Comparison of ENCODE assay signal across 29 cellular contexts in the genomic region with DNA sequence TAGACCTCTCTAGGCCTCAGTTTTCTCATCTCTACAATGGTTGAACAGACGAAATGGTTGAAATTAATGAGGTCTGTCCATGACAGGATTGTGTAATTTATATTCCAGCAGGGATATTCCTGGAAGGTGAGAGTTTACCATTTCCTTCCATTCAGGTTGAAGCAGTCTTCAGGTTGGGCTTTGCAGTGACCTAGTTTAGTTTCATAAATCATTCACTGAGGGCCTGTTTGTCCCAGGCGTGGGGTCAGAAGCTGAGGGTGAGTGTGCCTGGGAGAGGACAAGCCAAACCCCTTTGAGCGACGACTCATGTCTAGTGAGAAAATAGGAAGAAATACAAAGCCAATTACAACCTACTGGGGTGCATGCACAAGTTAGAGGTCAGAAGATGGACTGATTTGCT. TPM values are rescaled to one million over a fixed set of nuclear protein-coding genes. Genes with fewer than 3 reads are reported as not detected.
"Had no signal": no experiment of that assay in that cellular context is flagged by ENCODE, and none has a peak within 500 bp of the region (broad histone marks: within the 10 kb centered on the region; RNA-seq: fewer than 3 reads in every experiment).

No MANE protein-coding gene starts in this region.

- H3K36me3 ChIP-seq: gastroesophageal sphincter, heart right ventricle, lower lobe of right lung, neutrophil, pancreas, right atrium auricular region, spleen, tibial artery had no signal

- H3K4me1 ChIP-seq: gastroesophageal sphincter, heart right ventricle, lower lobe of right lung, pancreas, right atrium auricular region, spleen, testis, tibial artery had no signal

- H3K27ac ChIP-seq: dorsolateral prefrontal cortex, gastroesophageal sphincter, heart right ventricle, lower lobe of right lung, neutrophil, pancreas, right atrium auricular region, skin epidermis, spleen, testis, tibial artery had no signal

- H3K4me3 ChIP-seq: dorsolateral prefrontal cortex, gastroesophageal sphincter, heart right ventricle, lower lobe of right lung, pancreas, right atrium auricular region, skin epidermis, spleen, testis, tibial artery had no signal

- H3K4me3 Mint-ChIP-seq: memory B cell; naive B cell; natural killer cell treated with Interleukin-12 subunit alpha and Interleukin-12 subunit beta and Interleukin-15 and Interleukin-18, amount 100 ng/mL, for 72 hours; neural crest cell; stimulated activated memory B cell treated with anti-CD40 and anti-IgM and Interleukin-4, amounts not matched to agents 10 μg/mL and 1 μg/mL and 100 μg/mL, for 72 hours; type B pancreatic cell had no signal

- H3K4me1 Mint-ChIP-seq: memory B cell, naive B cell, neural crest cell had no signal

- H3K9me3 Mint-ChIP-seq: neural crest cell, type B pancreatic cell had no signal

- H3K27ac Mint-ChIP-seq: memory B cell; naive B cell; natural killer cell treated with Interleukin-12 subunit alpha and Interleukin-12 subunit beta and Interleukin-15 and Interleukin-18, amount 100 ng/mL, for 72 hours; progenitor cell of endocrine pancreas; stimulated activated memory B cell treated with anti-CD40 and anti-IgM and Interleukin-4, amounts not matched to agents 10 μg/mL and 1 μg/mL and 100 μg/mL, for 72 hours; type B pancreatic cell had no signal

- H3K36me3 Mint-ChIP-seq: memory B cell; stimulated activated memory B cell treated with anti-CD40 and anti-IgM and Interleukin-4, amounts not matched to agents 10 μg/mL and 1 μg/mL and 100 μg/mL, for 72 hours; type B pancreatic cell had no signal

- H3K9me3 ChIP-seq: pancreas, testis had no signal

- DNase-seq: caudate nucleus; cerebellar nuclear complex; dorsolateral prefrontal cortex; effector CD4-positive, alpha-beta T cell; foreskin fibroblast; glutamatergic neuron; heart right ventricle; hippocampal formation; left cardiac atrium; left ventricle myocardium superior; lower lobe of right lung; naive B cell; pancreas; spleen; stimulated activated CD4-positive, alpha-beta T cell treated with anti-CD3 and anti-CD28 coated beads, Interleukin-4, amount 100 ng/mL, for 4 hours; stimulated activated naive CD8-positive, alpha-beta T cell treated with anti-CD3 and anti-CD28 coated beads, Interleukin-15, Interleukin-2, amounts not matched to agents 100 U/mL and 50 U/mL, for 24 hours; substantia nigra; testis; tibial artery had no signal

- H3K27me3 ChIP-seq: dorsolateral prefrontal cortex, neutrophil, pancreas, right atrium auricular region, testis, tibial artery had no signal

RNA-seq across cellular contexts. Expression of a gene that starts 57.2 kb away (rescaled TPM):
- total RNA-seq: natural killer cell treated with Interleukin-12 subunit alpha and Interleukin-12 subunit beta and Interleukin-15 and Interleukin-18, amount 100 ng/mL, for 72 hours had no signal
